9 cellular contexts compared by ENCODE assay signal in genomic region chr11:100681064-100681502, GRCh38. TPM values are rescaled to one million over a fixed set of nuclear protein-coding genes. Genes with fewer than 3 reads are reported as not detected.
DNase-seq lines count a peak whose midpoint lies in the region; ATAC-seq lines count a peak whose summit lies in the region.
"Had no signal": no experiment of that assay in that cellular context is flagged by ENCODE, and none has a peak within 500 bp of the region (broad histone marks: within the 10 kb centered on the region; RNA-seq: fewer than 3 reads in every experiment).

No MANE protein-coding gene starts in this region.

- DNase-seq in GDM1 (lab: John Stamatoyannopoulos, UW): peak; percentile 4
- peak; percentile 88 for DNase-seq in OCI-M1 (lab: John Stamatoyannopoulos, UW)
- DNase-seq in dermis blood vessel endothelial cell: peak; percentile 61
- DNase-seq in naive thymus-derived CD8-positive, alpha-beta T cell: peak in 2 of 10 donors; percentile 11 to 39
- DNase-seq in stimulated activated CD4-positive, alpha-beta T cell treated with anti-CD3 and anti-CD28 coated beads, Interleukin-15, amount 100 ng/mL, for 24 hours: no peak
- no peak for DNase-seq in activated T-cell treated with anti-CD3 and anti-CD28 coated beads for 4 hours

- H3K36me3 Mint-ChIP-seq in naive thymus-derived CD8-positive, alpha-beta T cell: no peaks in the 10 kb centered on the region
- H3K36me3 Mint-ChIP-seq: T-cell had no signal

- peak overlapping the region in 3 of 10 donors; percentile 0 to 43 (median 43) for H3K4me3 Mint-ChIP-seq in naive thymus-derived CD8-positive, alpha-beta T cell
- H3K4me3 Mint-ChIP-seq: T-cell had no signal

- ATAC-seq in GM21367 (IDR thresholded peaks at IDR 0.05; ENCODE audit: unreplicated experiment): peak; percentile 99
- peak; percentile 100 for ATAC-seq in HG03469 (IDR thresholded peaks at IDR 0.05; ENCODE audit: unreplicated experiment)
- ATAC-seq in naive thymus-derived CD8-positive, alpha-beta T cell: peak; percentile 48 to 58

- peaks cover 0 to 2% (median 0%) of the 10 kb centered on the region in 9 donors for H3K9me3 Mint-ChIP-seq in naive thymus-derived CD8-positive, alpha-beta T cell

- H3K27me3 Mint-ChIP-seq in naive thymus-derived CD8-positive, alpha-beta T cell: peaks cover 0 to 11% (median 4%) of the 10 kb centered on the region in 5 donors

- H3K4me1 Mint-ChIP-seq in naive thymus-derived CD8-positive, alpha-beta T cell: peaks cover 0 to 26% (median 6%) of the 10 kb centered on the region in 4 donors

- POLR2A ChIA-PET in naive thymus-derived CD8-positive, alpha-beta T cell (lab: Charles Lee): no interaction called here

- peak overlapping the region in 3 of 10 donors; percentile 12 to 63 (median 54) for H3K27ac Mint-ChIP-seq in naive thymus-derived CD8-positive, alpha-beta T cell
- H3K27ac Mint-ChIP-seq: T-cell had no signal

RNA-seq across cellular contexts. Expression of gene ARHGAP42, which starts 6.0 kb away (rescaled TPM):
- 6.0 and 13.4 TPM in 2 replicates for total RNA-seq in dermis blood vessel endothelial cell
- under 1 TPM; 0.83 to 0.93 TPM for total RNA-seq in naive thymus-derived CD8-positive, alpha-beta T cell
- under 1 TPM in 1 of 3 donors, not detected in 2; 0.38 TPM for polyA plus RNA-seq in naive thymus-derived CD8-positive, alpha-beta T cell

Comparison
In these comparisons a context has a peak if more than half of its experiments do, and no peak if none do; other contexts are left out.
1. DNase-seq: peak in GDM1 (single experiment), OCI-M1 (single experiment) and dermis blood vessel endothelial cell (single experiment); none in stimulated activated CD4-positive, alpha-beta T cell treated with anti-CD3 and anti-CD28 coated beads, Interleukin-15, amount 100 ng/mL, for 24 hours (single experiment) and activated T-cell treated with anti-CD3 and anti-CD28 coated beads for 4 hours (single experiment).
2. Peak in every context shown above with its lines, with median percentiles within 50 percentile points of each other: ATAC-seq.